12 cellular contexts compared by ENCODE assay signal in the genomic region with DNA sequence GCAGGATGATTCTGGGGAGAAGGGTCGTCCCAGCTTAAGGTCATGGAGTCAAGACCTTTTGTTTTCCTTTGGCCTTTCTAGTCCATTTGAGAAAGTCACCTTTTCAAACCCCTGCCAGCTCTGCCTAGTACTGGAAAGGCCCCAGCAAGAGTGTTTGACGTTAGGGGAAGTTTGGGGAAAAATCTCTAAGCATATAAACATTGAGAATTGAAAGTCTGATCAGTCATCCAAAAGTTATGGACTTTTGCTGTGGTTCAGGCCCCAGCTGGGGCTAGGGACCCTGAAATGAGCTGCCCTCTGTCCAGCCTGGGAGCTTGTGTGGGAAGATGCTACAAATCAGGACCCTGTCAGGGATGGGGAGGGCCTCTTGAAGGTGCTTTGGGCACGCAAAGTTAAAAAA. TPM values are rescaled to one million over a fixed set of nuclear protein-coding genes. Genes with fewer than 3 reads are reported as not detected.
DNase-seq lines count a peak whose midpoint lies in the region; ATAC-seq and TF ChIP-seq lines count a peak whose summit lies in the region.
"Had no signal": no experiment of that assay in that cellular context is flagged by ENCODE, and none has a peak within 500 bp of the region (broad histone marks: within the 10 kb centered on the region; RNA-seq: fewer than 3 reads in every experiment).

No MANE protein-coding gene starts in this region.

- no peak for TF ChIP-seq CTCF in CD4-positive, alpha-beta T cell (IDR thresholded peaks at IDR 0.05)
- TF ChIP-seq CTCF in nephron (IDR thresholded peaks at IDR 0.05; ENCODE audit: unreplicated experiment in 3 of 3) = no peak

- H3K4me3 Mint-ChIP-seq in CD4-positive, alpha-beta T cell = peak overlapping the region; percentile 68
- H3K4me3 Mint-ChIP-seq in activated naive CD8-positive, alpha-beta T cell treated with anti-CD3 and anti-CD28 coated beads for 36 hours = no peak overlapping the region
- H3K4me3 Mint-ChIP-seq in nephron = no peak overlapping the region

- H3K36me3 Mint-ChIP-seq in CD4-positive, alpha-beta T cell (ENCODE audit: low read depth) = peaks cover 19% of the 10 kb centered on the region
- H3K36me3 Mint-ChIP-seq in activated naive CD8-positive, alpha-beta T cell treated with anti-CD3 and anti-CD28 coated beads for 36 hours = peaks cover 6% of the 10 kb centered on the region
- H3K36me3 Mint-ChIP-seq in nephron (ENCODE audit: low read depth) = no peaks in the 10 kb centered on the region

- no peaks in the 10 kb centered on the region for H3K27me3 ChIP-seq in CD4-positive, alpha-beta T cell (ENCODE audit: control insufficient read depth, insufficient read depth, low read length)
- H3K27me3 ChIP-seq in MG63 = no peaks in the 10 kb centered on the region

- H3K27ac ChIP-seq in CD4-positive, alpha-beta T cell (ENCODE audit: low read depth, low read length) = peak overlapping the region; percentile 8
- H3K27ac ChIP-seq: body of pancreas had no signal

- peaks cover 71% of the 10 kb centered on the region for H3K4me1 Mint-ChIP-seq in CD4-positive, alpha-beta T cell (ENCODE audit: low read depth)
- H3K4me1 Mint-ChIP-seq in activated naive CD8-positive, alpha-beta T cell treated with anti-CD3 and anti-CD28 coated beads for 36 hours = peaks cover 67% of the 10 kb centered on the region
- H3K4me1 Mint-ChIP-seq in nephron = peaks cover 49% of the 10 kb centered on the region

- no peaks in the 10 kb centered on the region for H3K27me3 Mint-ChIP-seq in CD4-positive, alpha-beta T cell
- H3K27me3 Mint-ChIP-seq in activated naive CD8-positive, alpha-beta T cell treated with anti-CD3 and anti-CD28 coated beads for 36 hours = no peaks in the 10 kb centered on the region
- peaks cover 41% of the 10 kb centered on the region for H3K27me3 Mint-ChIP-seq in nephron (ENCODE audit: low read depth)

- no peak for ATAC-seq in CD4-positive, alpha-beta T cell (ENCODE audit: poor library complexity)
- ATAC-seq in HG02678 (IDR thresholded peaks at IDR 0.05; ENCODE audit: unreplicated experiment) = peak; percentile 33
- ATAC-seq in SK-N-SH treated with all-trans-retinoic acid at 6 μM for 48 hours = no peak

- no peaks in the 10 kb centered on the region for H3K36me3 ChIP-seq in MG63
- H3K36me3 ChIP-seq: HAP-1 had no signal

- H3K27ac Mint-ChIP-seq in CD4-positive, alpha-beta T cell = peak overlapping the region; percentile 98
- H3K27ac Mint-ChIP-seq in activated naive CD8-positive, alpha-beta T cell treated with anti-CD3 and anti-CD28 coated beads for 36 hours = peak overlapping the region; percentile 58
- H3K27ac Mint-ChIP-seq in nephron = peak overlapping the region in 2 of 3 experiments; percentile 18 to 28

- intact Hi-C loops in CD4-positive, alpha-beta T cell (cut with DNase I, micrococcal nuclease) = no loop called here

- DNase-seq in CD4-positive, alpha-beta T cell = no peak
- DNase-seq in activated naive CD8-positive, alpha-beta T cell treated with anti-CD3 and anti-CD28 coated beads for 36 hours = no peak
- DNase-seq in MG63 (no peak), cerebellar cortex (ENCODE audit: low spot score) (no peak), putamen (ENCODE audit: low spot score) (no peak)
- DNase-seq: NCI-H1930, SW 1271 had no signal

- POLR2A ChIA-PET in CD4-positive, alpha-beta T cell (lab: Charles Lee) = interaction anchor here (0.9 to 1.6 kb wide), 4 partner anchors 8 to 245 kb away, joined by 3 to 9 read pairs (median 4); a partner anchor contains a TSS

- no peak overlapping the region for H3K4me3 ChIP-seq in MG63
- H3K4me3 ChIP-seq: body of pancreas, HAP-1 had no signal

- CTCF ChIA-PET in CD4-positive, alpha-beta T cell (lab: Charles Lee) = interaction anchor here (1.2 kb wide), 1 partner anchor 22 kb away, joined by 5 read pairs; a partner anchor contains a TSS

- no peaks in the 10 kb centered on the region for H3K9me3 ChIP-seq in CD4-positive, alpha-beta T cell (ENCODE audit: control insufficient read depth, low read length)
- no peaks in the 10 kb centered on the region for H3K9me3 ChIP-seq in MG63
- H3K9me3 ChIP-seq: body of pancreas, HAP-1 had no signal

- no peaks in the 10 kb centered on the region for H3K9me3 Mint-ChIP-seq in CD4-positive, alpha-beta T cell
- H3K9me3 Mint-ChIP-seq in activated naive CD8-positive, alpha-beta T cell treated with anti-CD3 and anti-CD28 coated beads for 36 hours = no peaks in the 10 kb centered on the region
- no peaks in the 10 kb centered on the region for H3K9me3 Mint-ChIP-seq in nephron

TF ChIP-seq in SK-N-SH treated with all-trans-retinoic acid at 6 μM for 48 hours, 23 proteins besides CTCF, POLR2A, EP300 and RAD21:
- TF ChIP-seq ZC3H10 (CRISPR knock-in tag; IDR thresholded peaks at IDR 0.05) = no peak
- TF ChIP-seq TOX (CRISPR knock-in tag; IDR thresholded peaks at IDR 0.05; ENCODE audit: borderline replicate concordance) = no peak
- TF ChIP-seq, protein P1, sequence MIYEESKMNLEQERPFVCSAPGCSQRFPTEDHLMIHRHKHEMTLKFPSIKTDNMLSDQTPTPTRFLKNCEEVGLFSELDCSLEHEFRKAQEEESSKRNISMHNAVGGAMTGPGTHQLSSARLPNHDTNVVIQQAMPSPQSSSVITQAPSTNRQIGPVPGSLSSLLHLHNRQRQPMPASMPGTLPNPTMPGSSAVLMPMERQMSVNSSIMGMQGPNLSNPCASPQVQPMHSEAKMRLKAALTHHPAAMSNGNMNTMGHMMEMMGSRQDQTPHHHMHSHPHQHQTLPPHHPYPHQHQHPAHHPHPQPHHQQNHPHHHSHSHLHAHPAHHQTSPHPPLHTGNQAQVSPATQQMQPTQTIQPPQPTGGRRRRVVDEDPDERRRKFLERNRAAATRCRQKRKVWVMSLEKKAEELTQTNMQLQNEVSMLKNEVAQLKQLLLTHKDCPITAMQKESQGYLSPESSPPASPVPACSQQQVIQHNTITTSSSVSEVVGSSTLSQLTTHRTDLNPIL (CRISPR knock-in tag; IDR thresholded peaks at IDR 0.05; ENCODE audit: low read depth) = no peak
- no peak for TF ChIP-seq ZNF565 (CRISPR knock-in tag; conservative IDR thresholded peaks at IDR 0.05; ENCODE audit: low read depth)
- TF ChIP-seq CSDC2 (CRISPR knock-in tag; IDR thresholded peaks at IDR 0.05) = no peak
- TF ChIP-seq TCF4 (CRISPR knock-in tag; IDR thresholded peaks at IDR 0.05; ENCODE audit: borderline replicate concordance) = no peak

RNA-seq across cellular contexts. Expression of a gene that starts 21.6 kb away (rescaled TPM):
- total RNA-seq in CD4-positive, alpha-beta T cell = 10 to 100 TPM; 27.8 to 31.2 TPM
- total RNA-seq in activated naive CD8-positive, alpha-beta T cell treated with anti-CD3 and anti-CD28 coated beads for 36 hours = 10 to 100 TPM; 38.6 to 38.7 TPM
- total RNA-seq in MG63 (2014; rRNA removed; shearing (Covaris generic); ENCODE audit: low replicate concordance) = 2.6 and 3.4 TPM in 2 replicates

Comparison
In these comparisons a context has a peak if more than half of its experiments do, and no peak if none do; other contexts are left out.
1. H3K27ac Mint-ChIP-seq: peak in every context shown above with its lines; median percentile 98 in CD4-positive, alpha-beta T cell; 58 in activated naive CD8-positive, alpha-beta T cell treated with anti-CD3 and anti-CD28 coated beads for 36 hours; 23 in nephron.